8 cellular contexts compared by ENCODE assay signal in the genomic region with DNA sequence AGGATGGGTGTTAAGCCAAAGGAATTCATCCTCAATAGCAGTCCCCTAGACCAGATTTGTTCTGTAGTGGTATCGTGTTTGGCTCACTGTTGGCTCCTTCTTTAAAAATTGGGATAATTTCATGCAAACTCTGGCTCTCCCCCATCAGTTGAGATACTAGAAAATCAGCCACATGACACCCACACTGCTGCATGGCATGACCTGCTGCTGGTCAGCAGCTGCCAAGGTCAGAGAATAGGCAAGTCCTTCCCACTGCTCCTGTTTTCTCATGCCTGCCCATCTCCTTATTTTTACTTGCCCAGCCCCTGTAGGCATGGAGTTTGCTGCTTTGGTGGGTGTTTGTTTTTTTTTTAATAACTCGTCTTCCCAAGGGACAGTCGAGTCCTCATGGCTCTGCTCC. TPM values are rescaled to one million over a fixed set of nuclear protein-coding genes. Genes with fewer than 3 reads are reported as not detected.
DNase-seq lines count a peak whose midpoint lies in the region; ATAC-seq and TF ChIP-seq lines count a peak whose summit lies in the region.

No MANE protein-coding gene starts in this region.

- peak overlapping the region in 4 of 5 donors; percentile 85 to 90 (median 89) for H3K27ac ChIP-seq in stomach

- peaks cover 22 to 32% (median 29%) of the 10 kb centered on the region in 4 donors for H3K36me3 ChIP-seq in stomach

- peaks cover 51% of the 10 kb centered on the region for H3K36me3 Mint-ChIP-seq in activated CD4-positive, alpha-beta T cell treated with anti-CD3 and anti-CD28 coated beads, Interleukin-2, amount 10 ng/mL, durations not matched to agents 24 days and 14 days (ENCODE audit: low read depth)
- H3K36me3 Mint-ChIP-seq in activated CD8-positive, alpha-beta T cell treated with anti-CD3 and anti-CD28 coated beads, Interleukin-2, amount 10 ng/mL, durations not matched to agents 7 days and 5 days (ENCODE audit: low read depth) = peaks cover 51% of the 10 kb centered on the region

- peaks cover 18 to 43% (median 41%) of the 10 kb centered on the region in 4 donors for H3K4me1 ChIP-seq in stomach

- H3K9me3 ChIP-seq in iPS-18c (ENCODE audit: control insufficient read depth, insufficient read depth, low read length) (no peaks in the 10 kb centered on the region), stomach (no peaks in the 10 kb centered on the region)

- POLR2A ChIA-PET in activated CD8-positive, alpha-beta T cell treated with anti-CD3 and anti-CD28 coated beads, Interleukin-2, amount 10 ng/mL, durations not matched to agents 7 days and 5 days (lab: Charles Lee) = interaction anchor here (0.7 to 5.5 kb wide), 8 partner anchors 10 to 232 kb away, joined by 4 to 75 read pairs (median 16); a partner anchor contains a TSS

- peaks cover 50% of the 10 kb centered on the region for H3K4me1 Mint-ChIP-seq in activated CD4-positive, alpha-beta T cell treated with anti-CD3 and anti-CD28 coated beads, Interleukin-2, amount 10 ng/mL, durations not matched to agents 24 days and 14 days
- peaks cover 63% of the 10 kb centered on the region for H3K4me1 Mint-ChIP-seq in activated CD8-positive, alpha-beta T cell treated with anti-CD3 and anti-CD28 coated beads, Interleukin-2, amount 10 ng/mL, durations not matched to agents 7 days and 5 days (ENCODE audit: low read depth)

- TF ChIP-seq POLR2A in stomach (IDR thresholded peaks at IDR 0.05) = no peak

- intact Hi-C loops in activated CD4-positive, alpha-beta T cell treated with anti-CD3 and anti-CD28 coated beads, Interleukin-2, amount 10 ng/mL, durations not matched to agents 24 days and 14 days (cut with micrococcal nuclease) = no loop called here
- intact Hi-C loops in stomach (cut with DNase I; ENCODE audit: low total_unique reads) = no loop called here

- H3K4me3 Mint-ChIP-seq in activated CD4-positive, alpha-beta T cell treated with anti-CD3 and anti-CD28 coated beads, Interleukin-2, amount 10 ng/mL, durations not matched to agents 24 days and 14 days = peak overlapping the region; percentile 100
- peak overlapping the region; percentile 99 for H3K4me3 Mint-ChIP-seq in activated CD8-positive, alpha-beta T cell treated with anti-CD3 and anti-CD28 coated beads, Interleukin-2, amount 10 ng/mL, durations not matched to agents 7 days and 5 days

- H3K4me3 ChIP-seq in iPS-18c (ENCODE audit: insufficient read depth, low read depth, low read length) = peak overlapping the region; percentile 90
- peak overlapping the region; percentile 73 to 95 (median 92) for H3K4me3 ChIP-seq in stomach

- 78 to 90% (median 80%) methylated on average over 3 of the region's 3 CpGs for WGBS in stomach, 5 donors

- no peak for DNase-seq in activated CD4-positive, alpha-beta T cell treated with anti-CD3 and anti-CD28 coated beads, Interleukin-2, amount 10 ng/mL, durations not matched to agents 24 days and 14 days
- DNase-seq in activated CD4-positive, alpha-beta T cell treated with anti-CD3 and anti-CD28 coated beads for 4 hours = no peak
- no peak for DNase-seq in activated CD8-positive, alpha-beta T cell treated with anti-CD3 and anti-CD28 coated beads, Interleukin-2, amount 10 ng/mL, durations not matched to agents 7 days and 5 days
- no peak for DNase-seq in stomach
- no peak for DNase-seq in NCI-H446 treated with DMSO at 0.1 percent for 48 hours (lab: John Stamatoyannopoulos, UW)
- no peak for DNase-seq in stimulated activated CD4-positive, alpha-beta T cell treated with anti-CD3 and anti-CD28 coated beads, Interleukin-12 subunit alpha, Interleukin-12 subunit beta, amount 100 ng/mL, for 4 hours

- no peak for ATAC-seq in activated CD8-positive, alpha-beta T cell treated with anti-CD3 and anti-CD28 coated beads, Interleukin-2, amount 10 ng/mL, durations not matched to agents 7 days and 5 days
- no peak for ATAC-seq in HG03460 (IDR thresholded peaks at IDR 0.05; ENCODE audit: unreplicated experiment)

- no peaks in the 10 kb centered on the region for H3K27me3 Mint-ChIP-seq in activated CD4-positive, alpha-beta T cell treated with anti-CD3 and anti-CD28 coated beads, Interleukin-2, amount 10 ng/mL, durations not matched to agents 24 days and 14 days
- H3K27me3 Mint-ChIP-seq in activated CD8-positive, alpha-beta T cell treated with anti-CD3 and anti-CD28 coated beads, Interleukin-2, amount 10 ng/mL, durations not matched to agents 7 days and 5 days (ENCODE audit: low read depth) = no peaks in the 10 kb centered on the region

- no peaks in the 10 kb centered on the region for H3K9me3 Mint-ChIP-seq in activated CD4-positive, alpha-beta T cell treated with anti-CD3 and anti-CD28 coated beads, Interleukin-2, amount 10 ng/mL, durations not matched to agents 24 days and 14 days
- H3K9me3 Mint-ChIP-seq in activated CD8-positive, alpha-beta T cell treated with anti-CD3 and anti-CD28 coated beads, Interleukin-2, amount 10 ng/mL, durations not matched to agents 7 days and 5 days (ENCODE audit: insufficient read depth) = no peaks in the 10 kb centered on the region

- H3K27ac Mint-ChIP-seq in activated CD4-positive, alpha-beta T cell treated with anti-CD3 and anti-CD28 coated beads, Interleukin-2, amount 10 ng/mL, durations not matched to agents 24 days and 14 days = peak overlapping the region; percentile 99
- H3K27ac Mint-ChIP-seq in activated CD8-positive, alpha-beta T cell treated with anti-CD3 and anti-CD28 coated beads, Interleukin-2, amount 10 ng/mL, durations not matched to agents 7 days and 5 days = peak overlapping the region; percentile 100

- CTCF ChIA-PET in activated CD8-positive, alpha-beta T cell treated with anti-CD3 and anti-CD28 coated beads, Interleukin-2, amount 10 ng/mL, durations not matched to agents 7 days and 5 days (lab: Charles Lee) = interaction anchor here (2.2 kb wide), 1 partner anchor 15 kb away, joined by 25 read pairs; no protein-coding TSS in a partner anchor

- TF ChIP-seq CTCF in stomach (IDR thresholded peaks at IDR 0.05) = no peak

- no peak for TF ChIP-seq EP300 in stomach (IDR thresholded peaks at IDR 0.05)

- no peaks in the 10 kb centered on the region for H3K27me3 ChIP-seq in stomach

RNA-seq across cellular contexts. Expression of a gene that starts 1.0 kb away (rescaled TPM):
- total RNA-seq in activated CD4-positive, alpha-beta T cell treated with anti-CD3 and anti-CD28 coated beads, Interleukin-2, amount 10 ng/mL, durations not matched to agents 24 days and 14 days = 197 and 203 TPM in 2 replicates
- 100 to 1,000 TPM; 177 to 181 TPM for total RNA-seq in activated CD8-positive, alpha-beta T cell treated with anti-CD3 and anti-CD28 coated beads, Interleukin-2, amount 10 ng/mL, durations not matched to agents 7 days and 5 days
- total RNA-seq in stomach = 100 to 1,000 TPM in 2 of 5 donors, 10 to 100 TPM in 3; 74.0 to 184 (median 88.1) TPM
- 10 to 100 TPM; 31.2 to 67.1 (median 33.8) TPM for polyA plus RNA-seq in stomach

RNA-seq across cellular contexts. Expression of a gene that starts 18.7 kb away (rescaled TPM):
- 51.4 and 53.9 TPM in 2 replicates for total RNA-seq in activated CD4-positive, alpha-beta T cell treated with anti-CD3 and anti-CD28 coated beads, Interleukin-2, amount 10 ng/mL, durations not matched to agents 24 days and 14 days
- total RNA-seq in activated CD8-positive, alpha-beta T cell treated with anti-CD3 and anti-CD28 coated beads, Interleukin-2, amount 10 ng/mL, durations not matched to agents 7 days and 5 days = 10 to 100 TPM; 43.4 to 43.5 TPM
- 1 to 10 TPM in 1 of 5 donors, under 1 TPM in 1, not detected in 3; 0.29 to 3.9 TPM for total RNA-seq in stomach
- polyA plus RNA-seq in stomach = under 1 TPM in 2 of 3 donors, not detected in 1; 0.44 to 0.78 TPM

RNA-seq across cellular contexts. Expression of a gene that starts 29.2 kb away (rescaled TPM):
- 59.0 and 62.2 TPM in 2 replicates for total RNA-seq in activated CD4-positive, alpha-beta T cell treated with anti-CD3 and anti-CD28 coated beads, Interleukin-2, amount 10 ng/mL, durations not matched to agents 24 days and 14 days
- 100 to 1,000 TPM in 1 of 2 experiments, 10 to 100 TPM in 1; 87.3 to 101 TPM for total RNA-seq in activated CD8-positive, alpha-beta T cell treated with anti-CD3 and anti-CD28 coated beads, Interleukin-2, amount 10 ng/mL, durations not matched to agents 7 days and 5 days
- total RNA-seq in stomach = 1 to 10 TPM; 1.3 to 7.7 (median 1.8) TPM
- polyA plus RNA-seq in stomach = 1 to 10 TPM; 3.1 to 4.7 (median 3.3) TPM

RNA-seq across cellular contexts. Expression of a gene that starts 40.3 kb away (rescaled TPM):
- total RNA-seq in activated CD4-positive, alpha-beta T cell treated with anti-CD3 and anti-CD28 coated beads, Interleukin-2, amount 10 ng/mL, durations not matched to agents 24 days and 14 days = 105 and 110 TPM in 2 replicates
- 10 to 100 TPM; 64.9 to 65.9 TPM for total RNA-seq in activated CD8-positive, alpha-beta T cell treated with anti-CD3 and anti-CD28 coated beads, Interleukin-2, amount 10 ng/mL, durations not matched to agents 7 days and 5 days
- 100 to 1,000 TPM in 2 of 5 donors, 10 to 100 TPM in 3; 58.3 to 161 (median 95.3) TPM for total RNA-seq in stomach
- 10 to 100 TPM; 29.3 to 43.4 (median 42.3) TPM for polyA plus RNA-seq in stomach

RNA-seq across cellular contexts. Expression of a gene that starts 40.6 kb away (rescaled TPM):
- total RNA-seq in activated CD4-positive, alpha-beta T cell treated with anti-CD3 and anti-CD28 coated beads, Interleukin-2, amount 10 ng/mL, durations not matched to agents 24 days and 14 days = 31.6 and 33.1 TPM in 2 replicates
- 10 to 100 TPM; 31.8 to 34.2 TPM for total RNA-seq in activated CD8-positive, alpha-beta T cell treated with anti-CD3 and anti-CD28 coated beads, Interleukin-2, amount 10 ng/mL, durations not matched to agents 7 days and 5 days
- 10 to 100 TPM in 4 of 5 donors, 1 to 10 TPM in 1; 5.8 to 51.6 (median 21.9) TPM for total RNA-seq in stomach
- 10 to 100 TPM in 1 of 3 donors, 1 to 10 TPM in 2; 5.7 to 11.4 (median 9.6) TPM for polyA plus RNA-seq in stomach

Comparison
In these comparisons a context has a peak if more than half of its experiments do, and no peak if none do; other contexts are left out.
1. RNA of a gene that starts 18.7 kb away (total RNA-seq): 51.4 to 53.9 TPM in activated CD4-positive, alpha-beta T cell treated with anti-CD3 and anti-CD28 coated beads, Interleukin-2, amount 10 ng/mL, durations not matched to agents 24 days and 14 days and 43.4 to 43.5 TPM in activated CD8-positive, alpha-beta T cell treated with anti-CD3 and anti-CD28 coated beads, Interleukin-2, amount 10 ng/mL, durations not matched to agents 7 days and 5 days; 0.29 to 3.9 TPM in stomach; every median in the first group is over 4 times any median in the second.